ENCODE assay signal across 8 cellular contexts in the genomic region with DNA sequence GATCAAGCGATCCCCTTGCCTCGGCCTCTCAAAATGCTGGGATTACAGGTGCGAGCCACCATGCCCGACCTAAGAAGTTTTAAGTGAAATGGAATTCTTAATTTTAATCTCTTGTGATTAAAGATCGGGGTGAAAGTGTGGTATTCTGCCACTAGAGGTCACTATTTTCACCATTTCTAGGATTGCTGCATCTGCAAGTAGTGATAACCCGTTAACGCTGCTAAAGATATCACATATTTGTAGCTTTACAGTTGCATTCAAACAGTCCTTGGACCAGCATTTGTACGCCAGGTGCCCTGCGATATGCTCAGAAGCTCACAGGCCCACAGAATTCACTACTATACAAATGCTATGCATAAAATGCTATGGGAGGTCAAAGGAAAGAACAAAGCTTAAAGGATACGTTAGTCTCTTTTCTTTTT. TPM values are rescaled to one million over a fixed set of nuclear protein-coding genes. Genes with fewer than 3 reads are reported as not detected.
A peak's percentile ranks its signal among the peaks of the same experiment; 100 is the strongest.
DNase-seq lines count a peak whose midpoint lies in the region; ATAC-seq and TF ChIP-seq lines count a peak whose summit lies in the region.

No MANE protein-coding gene starts in this region.

- H3K9me3 ChIP-seq in T-helper 17 cell (ENCODE audit: control insufficient read depth, low read length, poor library complexity, severe bottlenecking), result no peaks in the 10 kb centered on the region

- H3K27ac ChIP-seq in 22Rv1, result no peak overlapping the region

- H3K36me3 Mint-ChIP-seq in T-helper 17 cell (ENCODE audit: low read depth) (no peaks in the 10 kb centered on the region), osteocyte (ENCODE audit: unreplicated experiment) (no peaks in the 10 kb centered on the region)

- no peak overlapping the region for H3K4me3 ChIP-seq in fibroblast of pulmonary artery (replicated peaks; ENCODE audit: low read depth, low read length)

- DNase-seq in EH (ENCODE audit: low read depth) (peak; percentile 58), NCI-H1417 (lab: John Stamatoyannopoulos, UW) (peak; percentile 27 to 77 (median 73)), T-helper 17 cell (no peak), fibroblast of pulmonary artery (ENCODE audit: low read depth) (peak; percentile 78), osteocyte (ENCODE audit: extremely low spot score, unreplicated experiment) (no peak), T1000 (lab: John Stamatoyannopoulos, UW) (no peak)

- H3K27me3 Mint-ChIP-seq in T-helper 17 cell (no peaks in the 10 kb centered on the region), osteocyte (ENCODE audit: unreplicated experiment) (no peaks in the 10 kb centered on the region)

- peaks cover 3% of the 10 kb centered on the region for H3K4me1 Mint-ChIP-seq in T-helper 17 cell
- H3K4me1 Mint-ChIP-seq in osteocyte (ENCODE audit: unreplicated experiment), result no peaks in the 10 kb centered on the region

- no peak overlapping the region for H3K4me3 Mint-ChIP-seq in T-helper 17 cell
- H3K4me3 Mint-ChIP-seq in osteocyte (ENCODE audit: unreplicated experiment), result no peak overlapping the region

- ATAC-seq in T-helper 17 cell, result peak; percentile 72
- no peak for ATAC-seq in GM19463 (IDR thresholded peaks at IDR 0.05; ENCODE audit: unreplicated experiment)

- H3K9me3 Mint-ChIP-seq in osteocyte (ENCODE audit: unreplicated experiment), result no peaks in the 10 kb centered on the region

- TF ChIP-seq CTCF in 22Rv1 (IDR thresholded peaks at IDR 0.05), result peak; percentile 93
- peak; percentile 68 for TF ChIP-seq CTCF in fibroblast of pulmonary artery (IDR thresholded peaks at IDR 0.05; ENCODE audit: low read length, missing control alignments)
- TF ChIP-seq CTCF in osteocyte (IDR thresholded peaks at IDR 0.05), result peak; percentile 77

- no peak overlapping the region for H3K27ac Mint-ChIP-seq in T-helper 17 cell
- no peak overlapping the region for H3K27ac Mint-ChIP-seq in osteocyte (ENCODE audit: unreplicated experiment)

RNA-seq across cellular contexts. Expression of gene CCDC62, which starts 19.3 kb away (rescaled TPM):
- total RNA-seq in T-helper 17 cell (under 1 TPM; 0.35 to 0.63 TPM), osteocyte (0.27 and 0.34 TPM in 2 replicates)

RNA-seq across cellular contexts. Expression of gene DENR, which starts 41.1 kb away (rescaled TPM):
- 10 to 100 TPM; 35.5 to 37.3 TPM for total RNA-seq in T-helper 17 cell
- 50.2 and 51.9 TPM in 2 replicates for total RNA-seq in osteocyte

RNA-seq across cellular contexts. Expression of gene HIP1R, which starts 41.6 kb away (rescaled TPM):
- total RNA-seq in T-helper 17 cell, result 10 to 100 TPM; 61.5 to 67.4 TPM
- 26.0 and 31.3 TPM in 2 replicates for total RNA-seq in osteocyte

Comparison
In these comparisons a context has a peak if more than half of its experiments do, and no peak if none do; other contexts are left out.
1. DNase-seq: peak in EH (single experiment), NCI-H1417 (3 of 3) and fibroblast of pulmonary artery (single experiment); none in T-helper 17 cell (0 of 3), osteocyte (single experiment) and T1000 (single experiment).
2. Peak in every context shown above with its lines, with median percentiles within 50 percentile points of each other: CTCF ChIP-seq.